16 cellular contexts compared by ENCODE assay signal in genomic region chr4:158777423-158777822, GRCh38. TPM values are rescaled to one million over a fixed set of nuclear protein-coding genes. Genes with fewer than 3 reads are reported as not detected.
DNase-seq lines count a peak whose midpoint lies in the region; ATAC-seq and TF ChIP-seq lines count a peak whose summit lies in the region.
"Had no signal": no experiment of that assay in that cellular context is flagged by ENCODE, and none has a peak within 500 bp of the region (broad histone marks: within the 10 kb centered on the region; RNA-seq: fewer than 3 reads in every experiment).

No MANE protein-coding gene starts in this region.

- no peaks in the 10 kb centered on the region for H3K27me3 Mint-ChIP-seq in T-helper 17 cell
- H3K27me3 Mint-ChIP-seq: CD4-positive, alpha-beta T cell had no signal

- H3K4me3 Mint-ChIP-seq in T-helper 17 cell, result no peak overlapping the region
- H3K4me3 Mint-ChIP-seq: stimulated activated memory B cell treated with anti-CD40 and anti-IgM and Interleukin-4, amounts not matched to agents 10 μg/mL and 1 μg/mL and 100 μg/mL, for 72 hours had no signal

- peaks cover 42 to 91% (median 72%) of the 10 kb centered on the region in 4 donors for H3K4me1 ChIP-seq in stomach

- H3K36me3 Mint-ChIP-seq in T-helper 17 cell (ENCODE audit: low read depth), result no peaks in the 10 kb centered on the region
- H3K36me3 Mint-ChIP-seq: stimulated activated memory B cell treated with anti-CD40 and anti-IgM and Interleukin-4, amounts not matched to agents 10 μg/mL and 1 μg/mL and 100 μg/mL, for 72 hours had no signal

- DNase-seq in NCI-H748 (lab: John Stamatoyannopoulos, UW; ENCODE audit: unreplicated experiment) (peak; percentile 6), NCI-H748 treated with DMSO at 0.1 percent for 48 hours (lab: John Stamatoyannopoulos, UW) (no peak), T-helper 17 cell (no peak), left lobe of liver (ENCODE audit: low spot score) (no peak), stomach (peak; percentile 47), kidney glomerular epithelial cell (lab: John Stamatoyannopoulos, UW) (no peak), NCI-H2029 treated with DMSO at 0.1 percent for 48 hours (lab: John Stamatoyannopoulos, UW) (no peak)
- DNase-seq: adrenal gland; CD4-positive, alpha-beta T cell; central memory CD4-positive, alpha-beta T cell; hypothalamus; NCI-H2081; ovary; SW 1271 had no signal

- H3K36me3 ChIP-seq in stomach, result no peaks in the 10 kb centered on the region
- H3K36me3 ChIP-seq: adrenal gland, ovary had no signal

- H3K27ac ChIP-seq in stomach, result peak overlapping the region; percentile 28 to 80 (median 68)
- H3K27ac ChIP-seq: adrenal gland, ovary had no signal

- no peak for TF ChIP-seq CTCF in stomach (IDR thresholded peaks at IDR 0.05)

- H3K27ac Mint-ChIP-seq in T-helper 17 cell, result peak overlapping the region; percentile 72
- H3K27ac Mint-ChIP-seq: stimulated activated memory B cell treated with anti-CD40 and anti-IgM and Interleukin-4, amounts not matched to agents 10 μg/mL and 1 μg/mL and 100 μg/mL, for 72 hours had no signal

- intact Hi-C loops in stomach (cut with DNase I; ENCODE audit: low total_unique reads), result no loop called here

- H3K4me3 ChIP-seq in stomach, result no peak overlapping the region
- H3K4me3 ChIP-seq: adrenal gland, ovary had no signal

- WGBS in stomach, 5 donors, result 27 to 58% (median 35%) methylated on average over 5 of the region's 5 CpGs

- H3K9me3 ChIP-seq in T-helper 17 cell (ENCODE audit: control insufficient read depth, low read length, poor library complexity, severe bottlenecking), result no peaks in the 10 kb centered on the region
- H3K9me3 ChIP-seq in stomach, result no peaks in the 10 kb centered on the region
- H3K9me3 ChIP-seq: adrenal gland, ovary had no signal

- ATAC-seq in T-helper 17 cell, result no peak
- peak; percentile 80 for ATAC-seq in left lobe of liver
- ATAC-seq in HG03571 (IDR thresholded peaks at IDR 0.05; ENCODE audit: unreplicated experiment), result no peak

- TF ChIP-seq EP300 in stomach (IDR thresholded peaks at IDR 0.05), result no peak

- no peak for TF ChIP-seq POLR2A in stomach (IDR thresholded peaks at IDR 0.05)

- H3K4me1 Mint-ChIP-seq in T-helper 17 cell, result peaks cover 19% of the 10 kb centered on the region

- H3K27me3 ChIP-seq in stomach, result no peaks in the 10 kb centered on the region
- H3K27me3 ChIP-seq: adrenal gland, ovary had no signal

RNA-seq across cellular contexts. Expression of gene FNIP2, which starts 8.6 kb away (rescaled TPM):
- 10 to 100 TPM in 1 of 2 donors, 1 to 10 TPM in 1; 7.7 to 11.5 TPM for total RNA-seq in T-helper 17 cell
- total RNA-seq in left lobe of liver, result 60.8 TPM
- 100 to 1,000 TPM in 1 of 5 donors, 10 to 100 TPM in 4; 28.7 to 109 (median 38.8) TPM for total RNA-seq in stomach
- polyA plus RNA-seq in stomach, result 10 to 100 TPM in 1 of 3 donors, 1 to 10 TPM in 2; 4.8 to 15.7 (median 6.8) TPM

RNA-seq across cellular contexts. Expression of gene PPID, which starts 54.2 kb away (rescaled TPM):
- total RNA-seq in T-helper 17 cell, result 10 to 100 TPM; 17.5 to 18.8 TPM
- 12.5 TPM for total RNA-seq in left lobe of liver
- total RNA-seq in stomach, result 10 to 100 TPM in 4 of 5 donors, 1 to 10 TPM in 1; 1.2 to 98.5 (median 12.9) TPM
- 10 to 100 TPM; 18.3 to 22.1 (median 20.9) TPM for polyA plus RNA-seq in stomach

Comparison
In these comparisons a context has a peak if more than half of its experiments do, and no peak if none do; other contexts are left out.
1. DNase-seq: peak in NCI-H748 (single experiment) and stomach (single experiment); none in NCI-H748 treated with DMSO at 0.1 percent for 48 hours (single experiment), T-helper 17 cell (0 of 3), left lobe of liver (single experiment), kidney glomerular epithelial cell (single experiment) and NCI-H2029 treated with DMSO at 0.1 percent for 48 hours (single experiment).